13 cellular contexts compared by ENCODE assay signal in genomic region chr19:36986601-36987000, GRCh38.
"Had no signal": no experiment of that assay in that cellular context is flagged by ENCODE, and none has a peak within 500 bp of the region (broad histone marks: within the 10 kb centered on the region; RNA-seq: fewer than 3 reads in every experiment).

No MANE protein-coding gene starts in this region.

- ATAC-seq: activated CD4-positive, CD25-positive, alpha-beta regulatory T cell treated with anti-CD3 and anti-CD28 coated beads, Interleukin-2, amount 50 U/mL, for 24 hours; gastrocnemius medialis; heart right ventricle; left ventricle myocardium superior; stimulated activated effector memory CD8-positive, alpha-beta T cell treated with anti-CD3 and anti-CD28 coated beads, Interleukin-12 subunit alpha, Interleukin-12 subunit beta, amount 100 ng/mL, for 72 hours had no signal

- DNase-seq: activated naive CD4-positive, alpha-beta T cell treated with anti-CD3 and anti-CD28 coated beads, Interleukin-2, amount 50 U/mL, for 16 hours; adrenal gland; colonic mucosa; effector memory CD4-positive, alpha-beta T cell; gastrocnemius medialis; heart right ventricle; islet precursor cell; left ventricle myocardium superior; small intestine; thyroid gland; uterus had no signal
